ENCODE assay signal across 1 cellular context in the genomic region with DNA sequence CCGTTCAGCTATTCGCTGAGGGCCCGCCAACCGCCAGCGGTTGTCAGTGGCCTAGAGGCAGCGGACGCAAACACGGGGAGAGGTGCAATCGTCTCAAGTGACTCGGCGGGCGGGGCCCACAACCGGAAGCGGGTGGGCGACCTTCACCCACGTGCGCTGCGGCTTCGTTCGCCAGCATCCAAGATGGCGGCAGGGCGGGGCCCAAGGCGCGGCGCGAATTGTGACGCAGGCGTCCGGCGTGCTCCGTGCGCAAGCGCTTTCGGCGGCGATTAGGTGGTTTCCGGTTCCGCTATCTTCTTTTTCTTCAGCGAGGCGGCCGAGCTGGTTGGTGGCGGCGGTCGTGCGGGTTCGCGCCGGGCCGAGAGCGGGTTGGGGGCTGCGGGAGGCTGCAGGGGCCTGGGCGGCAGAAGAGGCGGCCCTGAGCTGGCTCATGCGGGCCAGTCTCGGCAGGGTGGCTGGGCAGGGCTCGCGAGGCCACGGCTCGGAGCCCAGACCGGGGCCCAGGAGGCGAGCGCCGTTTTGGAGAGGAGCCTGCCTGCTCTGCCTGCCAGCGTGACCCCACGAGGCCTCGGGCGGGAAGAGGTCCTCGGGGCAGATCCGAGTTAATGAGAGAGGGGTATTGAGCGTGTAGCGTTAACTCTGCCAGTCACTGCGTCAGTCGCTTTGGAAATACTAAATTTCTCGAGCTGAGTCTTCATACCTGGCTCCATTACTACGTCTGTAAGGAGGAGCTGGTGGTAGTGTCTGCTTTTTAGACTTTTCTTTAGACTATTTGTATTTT.
TF ChIP-seq lines count a peak whose summit lies in the region.

TSS of gene UBA52 (plus strand) at position 294 of the 781 bp plus-strand sequence. CDS start 1,444 bp downstream, outside the sequence.

TF ChIP-seq in K562, 482 proteins besides CTCF, POLR2A, EP300 and RAD21 (continued from another document and continues in another):
- TF ChIP-seq ZNF318 (IDR thresholded peaks at IDR 0.05; ENCODE audit: borderline replicate concordance in 1 of 2, low read depth in 1 of 2) (no peak), YY1 (IDR thresholded peaks at IDR 0.05; ENCODE audit: borderline replicate concordance in 1 of 3, control insufficient read depth in 1 of 3, extremely low read depth in 1 of 3, insufficient read depth in 3 of 3, insufficient read length in 1 of 3, insufficient replicate concordance in 2 of 3, low read depth in 1 of 3, low read length in 2 of 3) (peak; percentile 99 to 100 (median 100)), NEUROD1 (IDR thresholded peaks at IDR 0.05; ENCODE audit: borderline replicate concordance, low read depth, low read length, partially characterized antibody) (peak; percentile 77), TEAD4 (IDR thresholded peaks at IDR 0.05; ENCODE audit: low read length) (0 out of 2 replicates have a peak, but pooled peaks have one; percentile 4), TEAD4 (CRISPR knock-in tag; IDR thresholded peaks at IDR 0.05; ENCODE audit: borderline replicate concordance) (no peak), ARID4B (CRISPR knock-in tag; IDR thresholded peaks at IDR 0.05) (peak; percentile 99), SIN3A (IDR thresholded peaks at IDR 0.05; ENCODE audit: borderline replicate concordance in 2 of 2, control insufficient read depth in 1 of 2, low read depth in 2 of 2, low read length in 2 of 2) (peak; percentile 94 to 95; a peak in 3 of 4 replicates), NFE2 (IDR thresholded peaks at IDR 0.05; ENCODE audit: low read depth) (0 out of 2 replicates have a peak, but pooled peaks have one; percentile 5), STAT6 (CRISPR knock-in tag; IDR thresholded peaks at IDR 0.05) (0 out of 2 replicates have a peak, but pooled peaks have one; percentile 63), IFI16 (CRISPR knock-in tag; IDR thresholded peaks at IDR 0.05) (no peak), MAX (CRISPR knock-in tag; IDR thresholded peaks at IDR 0.05) (peak; percentile 100), NUFIP1 (IDR thresholded peaks at IDR 0.05; ENCODE audit: partially characterized antibody) (no peak), CREB3L1 (IDR thresholded peaks at IDR 0.05; ENCODE audit: borderline replicate concordance, low read depth) (peak; percentile 43; the same call in 1 of the 2 replicates), ZNF696 (CRISPR knock-in tag; conservative IDR thresholded peaks at IDR 0.05) (no peak), FOXJ2 (tag; IDR thresholded peaks at IDR 0.05) (no peak), THAP7 (CRISPR knock-in tag; IDR thresholded peaks at IDR 0.05) (peak; percentile 66; the same call in 1 of the 2 replicates), UBTF (IDR thresholded peaks at IDR 0.05; ENCODE audit: borderline replicate concordance in 1 of 2, low read depth in 2 of 2, low read length in 2 of 2) (peak; percentile 28 to 81; a peak in 2 of 4 replicates), ARID1B (IDR thresholded peaks at IDR 0.05) (no peak), HMGN3 (IDR thresholded peaks at IDR 0.05; ENCODE audit: borderline replicate concordance, extremely low read depth, insufficient read length, low read depth, low read length) (peak; percentile 96), HNRNPH1 (optimal IDR thresholded peaks at IDR 0.05; ENCODE audit: low read depth, low read length) (peak; percentile 56), C11orf30 (IDR thresholded peaks at IDR 0.05; ENCODE audit: low read depth) (peak; percentile 88)
- TF ChIP-seq, protein P1, sequence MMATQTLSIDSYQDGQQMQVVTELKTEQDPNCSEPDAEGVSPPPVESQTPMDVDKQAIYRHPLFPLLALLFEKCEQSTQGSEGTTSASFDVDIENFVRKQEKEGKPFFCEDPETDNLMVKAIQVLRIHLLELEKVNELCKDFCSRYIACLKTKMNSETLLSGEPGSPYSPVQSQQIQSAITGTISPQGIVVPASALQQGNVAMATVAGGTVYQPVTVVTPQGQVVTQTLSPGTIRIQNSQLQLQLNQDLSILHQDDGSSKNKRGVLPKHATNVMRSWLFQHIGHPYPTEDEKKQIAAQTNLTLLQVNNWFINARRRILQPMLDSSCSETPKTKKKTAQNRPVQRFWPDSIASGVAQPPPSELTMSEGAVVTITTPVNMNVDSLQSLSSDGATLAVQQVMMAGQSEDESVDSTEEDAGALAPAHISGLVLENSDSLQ (IDR thresholded peaks at IDR 0.05), result peak; percentile 35; the same call in 1 of the 2 replicates
- TF ChIP-seq, protein P2, sequence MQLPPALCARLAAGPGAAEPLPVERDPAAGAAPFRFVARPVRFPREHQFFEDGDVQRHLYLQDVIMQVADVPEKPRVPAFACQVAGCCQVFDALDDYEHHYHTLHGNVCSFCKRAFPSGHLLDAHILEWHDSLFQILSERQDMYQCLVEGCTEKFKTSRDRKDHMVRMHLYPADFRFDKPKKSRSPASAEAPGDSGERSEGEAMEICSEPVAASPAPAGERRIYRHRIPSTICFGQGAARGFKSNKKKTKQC (CRISPR knock-in tag; IDR thresholded peaks at IDR 0.05), result peak; percentile 25
